ENCODE assay signal across 8 cellular contexts in genomic region chr5:32887390-32887789, GRCh38.
"Had no signal": no experiment of that assay in that cellular context is flagged by ENCODE, and none has a peak within 500 bp of the region (broad histone marks: within the 10 kb centered on the region; RNA-seq: fewer than 3 reads in every experiment).

No MANE protein-coding gene starts in this region.

- ATAC-seq: HCT116, K562 had no signal

- H3K4me3 ChIP-seq: GM23248, HAP-1, K562 had no signal

- DNase-seq: GM23248, H7, HFFc6, IMR-90, KG1 had no signal

- H3K27ac ChIP-seq: GM23248 had no signal
